ENCODE assay signal across 8 cellular contexts in genomic region chr2:42171396-42171971, GRCh38. TPM values are rescaled to one million over a fixed set of nuclear protein-coding genes. Genes with fewer than 3 reads are reported as not detected.
DNase-seq lines count a peak whose midpoint lies in the region; ATAC-seq, FAIRE-seq and TF ChIP-seq lines count a peak whose summit lies in the region.

No MANE protein-coding gene starts in this region.

- peak overlapping the region; percentile 48 for H3K4me2 ChIP-seq in GM12878 (ENCODE audit: control insufficient read depth, insufficient read depth)

- RAD21 ChIA-PET in GM12878 (lab: Charles Lee; ENCODE audit: unreplicated experiment): interaction anchor here (0.7 to 4.7 kb wide), 21 partner anchors 9 to 157 kb away, joined by 3 to 41 read pairs (median 4); no protein-coding TSS in a partner anchor

- H3K27me3 Mint-ChIP-seq in osteocyte (ENCODE audit: unreplicated experiment): no peaks in the 10 kb centered on the region
- no peaks in the 10 kb centered on the region for H3K27me3 Mint-ChIP-seq in activated naive CD4-positive, alpha-beta T cell treated with anti-CD3 and anti-CD28 coated beads for 36 hours (ENCODE audit: low read depth)

- DNase-seq in GM13976 (ENCODE audit: low spot score) (peak; percentile 54), GM12878 (ENCODE audit: low read depth, low spot score) (no peak), pons (ENCODE audit: low spot score) (peak; percentile 21), osteocyte (ENCODE audit: extremely low spot score, unreplicated experiment) (no peak), T1000 (lab: John Stamatoyannopoulos, UW) (no peak), NCI-H446 treated with DMSO at 0.1 percent for 48 hours (lab: John Stamatoyannopoulos, UW) (no peak)
- DNase-seq in activated naive CD4-positive, alpha-beta T cell treated with anti-CD3 and anti-CD28 coated beads for 36 hours: no peak

- no peaks in the 10 kb centered on the region for H3K27me3 ChIP-seq in GM12878 (replicated peaks in 1 of 2; ENCODE audit: control insufficient read depth in 2 of 2, insufficient read depth in 2 of 2, low read length in 1 of 2)

- H3K27ac ChIP-seq in GM12878 (ENCODE audit: control insufficient read depth, insufficient read depth): peak overlapping the region; percentile 82

- SMC1A ChIA-PET in GM12878 (lab: Charles Lee; ENCODE audit: uncharacterized antibody, unreplicated experiment): interaction anchor here (0.7 to 6.4 kb wide), 26 partner anchors 10 to 269 kb away, joined by 3 to 63 read pairs (median 6); no protein-coding TSS in a partner anchor

- CTCF ChIA-PET in GM12878 (lab: Yijun Ruan, JAX): interaction anchor here (0.7 to 4.6 kb wide), 18 partner anchors 11 to 301 kb away, joined by 3 to 34 read pairs (median 4); no protein-coding TSS in a partner anchor
- CTCF ChIA-PET in activated naive CD4-positive, alpha-beta T cell treated with anti-CD3 and anti-CD28 coated beads for 36 hours (lab: Charles Lee): interaction anchor here (0.6 to 4.9 kb wide), 18 partner anchors 10 to 639 kb away, joined by 3 to 30 read pairs (median 4); no protein-coding TSS in a partner anchor

- peak overlapping the region; percentile 92 for H3K4me3 ChIP-seq in GM12878

- H3K4me1 Mint-ChIP-seq in osteocyte (ENCODE audit: unreplicated experiment): peaks cover 20% of the 10 kb centered on the region
- peaks cover 33% of the 10 kb centered on the region for H3K4me1 Mint-ChIP-seq in activated naive CD4-positive, alpha-beta T cell treated with anti-CD3 and anti-CD28 coated beads for 36 hours (ENCODE audit: low read depth)

- peak; percentile 14; the same call in 1 of the 2 replicates for TF ChIP-seq RAD21 in GM12878 (IDR thresholded peaks at IDR 0.05; ENCODE audit: insufficient read depth, low read depth, low read length)

- no peaks in the 10 kb centered on the region for H3K36me3 Mint-ChIP-seq in osteocyte (ENCODE audit: unreplicated experiment)
- H3K36me3 Mint-ChIP-seq in activated naive CD4-positive, alpha-beta T cell treated with anti-CD3 and anti-CD28 coated beads for 36 hours (ENCODE audit: low read depth): peaks cover 7% of the 10 kb centered on the region

- no peak for TF ChIP-seq CTCF in GM13976 (IDR thresholded peaks at IDR 0.05; ENCODE audit: borderline replicate concordance, control extremely low read depth, extremely low read depth, insufficient read depth, missing control alignments)
- no peak for TF ChIP-seq CTCF in GM12878 (IDR thresholded peaks at IDR 0.05 in 2 of 3, conservative IDR thresholded peaks at IDR 0.05 in 1 of 3; ENCODE audit: control insufficient read depth in 2 of 3, extremely low read depth in 1 of 3, insufficient read depth in 1 of 3, low read depth in 3 of 3, low read length in 3 of 3)
- TF ChIP-seq CTCF in osteocyte (IDR thresholded peaks at IDR 0.05): no peak

- no peak for FAIRE-seq in GM12878 (lab: Jason Lieb, UNC)

- H3K9me3 ChIP-seq in GM12878 (replicated peaks; ENCODE audit: control insufficient read depth, insufficient read depth, low read length): no peaks in the 10 kb centered on the region

- intact Hi-C loops in GM12878 (cut with micrococcal nuclease; ENCODE audit: unreplicated experiment): loop anchor here (2.0 kb wide), 2 partner anchors 25 to 39 kb away; no protein-coding TSS in a partner anchor
- intact Hi-C loops in activated naive CD4-positive, alpha-beta T cell treated with anti-CD3 and anti-CD28 coated beads for 36 hours (cut with micrococcal nuclease): loop anchor here (1.0 to 2.0 kb wide), 3 partner anchors 13 to 67 kb away; no protein-coding TSS in a partner anchor

- 0% methylated on average over 3 of the region's 3 CpGs for WGBS in GM12878 (ENCODE audit: insufficient coverage, insufficient replicate concordance, low lambda C conversion rate, missing lambda C conversion rate)

- H3K4me3 Mint-ChIP-seq in osteocyte (ENCODE audit: unreplicated experiment): no peak overlapping the region
- H3K4me3 Mint-ChIP-seq in activated naive CD4-positive, alpha-beta T cell treated with anti-CD3 and anti-CD28 coated beads for 36 hours: no peak overlapping the region

- H3K27ac Mint-ChIP-seq in osteocyte (ENCODE audit: unreplicated experiment): no peak overlapping the region
- H3K27ac Mint-ChIP-seq in activated naive CD4-positive, alpha-beta T cell treated with anti-CD3 and anti-CD28 coated beads for 36 hours: no peak overlapping the region

- no peak for TF ChIP-seq POLR2A in GM12878 (IDR thresholded peaks at IDR 0.05; ENCODE audit: low read depth, low read length)

- in situ Hi-C loops in GM13976 (cut with MboI; ENCODE audit: low sequenced_read_pairs, unreplicated experiment): no loop called here
- in situ Hi-C loops in GM12878 (cut with MboI): loop anchor here (5.0 kb wide), 1 partner anchor 69 kb away; no protein-coding TSS in a partner anchor

- TF ChIP-seq EP300 in GM12878 (IDR thresholded peaks at IDR 0.05; ENCODE audit: borderline replicate concordance in 1 of 2, control insufficient read depth in 1 of 2, low read depth in 2 of 2, low read length in 2 of 2): no peak

- POLR2A ChIA-PET in GM12878 (lab: Charles Lee): interaction anchor here (0.6 to 4.9 kb wide), 16 partner anchors 10 to 467 kb away, joined by 3 to 45 read pairs (median 4); no protein-coding TSS in a partner anchor

- peaks cover 72% of the 10 kb centered on the region for H3K79me2 ChIP-seq in GM12878 (ENCODE audit: control insufficient read depth, insufficient read depth, low read length)

- H4K20me1 ChIP-seq in GM12878 (ENCODE audit: control insufficient read depth, insufficient read depth): no peaks in the 10 kb centered on the region

- no peaks in the 10 kb centered on the region for H3K36me3 ChIP-seq in GM12878 (ENCODE audit: control insufficient read depth in 2 of 2, insufficient read depth in 2 of 2, low read length in 1 of 2)

- TSS peak; percentile 50 for BruUV-seq in GM12878 (replicated peaks; lab: Mats Ljungman, UMichigan)

- H2AFZ ChIP-seq in GM12878 (ENCODE audit: control insufficient read depth, low read depth, low read length): no peak overlapping the region

- ATAC-seq in HG02870 (IDR thresholded peaks at IDR 0.05; ENCODE audit: unreplicated experiment): peak; percentile 33
- ATAC-seq in GM12878: peak; percentile 59

- H3K9ac ChIP-seq in GM12878 (ENCODE audit: control insufficient read depth, insufficient read depth, low read length): peak overlapping the region; percentile 87

- peaks cover 3% of the 10 kb centered on the region for H3K4me1 ChIP-seq in GM12878 (ENCODE audit: control insufficient read depth, insufficient read depth, low read length)

- no peaks in the 10 kb centered on the region for H3K9me3 Mint-ChIP-seq in osteocyte (ENCODE audit: unreplicated experiment)
- no peaks in the 10 kb centered on the region for H3K9me3 Mint-ChIP-seq in activated naive CD4-positive, alpha-beta T cell treated with anti-CD3 and anti-CD28 coated beads for 36 hours

TF ChIP-seq in GM12878, 131 proteins besides CTCF, POLR2A, EP300 and RAD21 (continues in another document):
- TF ChIP-seq NFIC (IDR thresholded peaks at IDR 0.05; ENCODE audit: low read depth, low read length): 0 out of 2 replicates have a peak, but pooled peaks have one; percentile 23
- TF ChIP-seq ZNF384 (IDR thresholded peaks at IDR 0.05; ENCODE audit: borderline replicate concordance, low read depth, low read length): no peak
- no peak for TF ChIP-seq CREB1 (IDR thresholded peaks at IDR 0.05; ENCODE audit: low read depth)
- TF ChIP-seq TAF1 (IDR thresholded peaks at IDR 0.05; ENCODE audit: borderline replicate concordance, low read depth, low read length): no peak
- no peak for TF ChIP-seq BMI1 (IDR thresholded peaks at IDR 0.05; ENCODE audit: borderline replicate concordance)
- no peak for TF ChIP-seq BCLAF1 (IDR thresholded peaks at IDR 0.05)
- no peak for TF ChIP-seq SPI1 (IDR thresholded peaks at IDR 0.05; ENCODE audit: borderline replicate concordance, insufficient read depth, low read depth, low read length)
- TF ChIP-seq HCFC1 (IDR thresholded peaks at IDR 0.05; ENCODE audit: low read length): no peak

RNA-seq across cellular contexts. Expression of gene EML4, which starts 2.3 kb away (rescaled TPM):
- 180 and 187 TPM in 2 replicates for total RNA-seq in GM12878 (2013; cell fraction: nucleolus; rRNA removed)
- total RNA-seq in GM12878 (2014; rRNA removed) (70.9 and 82.6 TPM in 2 replicates), GM12878 (2014; rRNA removed; fragmentation: Illumina TruSeq; extraction: Trizol) (82.9 and 83.6 TPM in 2 replicates), GM12878 (2021) (80.9 and 91.3 TPM in 2 replicates), osteocyte (35.2 and 41.1 TPM in 2 replicates)
- 23.3 TPM for polyA plus RNA-seq in GM12878 (2011; ENCODE audit: low read depth)
- polyA plus RNA-seq in GM12878 (2011; rRNA removed) (85.1 and 110 TPM in 2 replicates), GM12878 (2014; fragmentation: Illumina TruSeq; extraction: Trizol) (78.5 and 95.8 TPM in 2 replicates), GM12878 (2014; fragmentation: Nextera tagmentation; extraction: Ambion mirVana) (10 to 100 TPM; 23.1 to 30.8 TPM), GM12878 (2014; rRNA removed) (49.6 and 54.1 TPM in 2 replicates), GM12878 (2016; fragmentation: Nextera tagmentation; extraction: Ambion mirVana) (10 to 100 TPM; 76.2 to 87.0 TPM)
- polyA plus RNA-seq in GM12878 (2011; cell fraction: cytosol; rRNA removed): 35.9 and 42.7 TPM in 2 replicates
- 68.7 and 75.4 TPM in 2 replicates for polyA plus RNA-seq in GM12878 (2011; cell fraction: nucleus; rRNA removed)
- polyA plus RNA-seq in GM12878 (2012): 29.2 and 32.3 TPM in 2 replicates
- 97.9 and 138 TPM in 2 replicates for polyA minus RNA-seq in GM12878 (2011; rRNA and poly(A)+ RNA removed)
- polyA minus RNA-seq in GM12878 (2011; cell fraction: cytosol; rRNA and poly(A)+ RNA removed): 23.4 and 35.6 TPM in 2 replicates
- polyA minus RNA-seq in GM12878 (2011; cell fraction: nucleus; rRNA and poly(A)+ RNA removed): 58.8 and 107 TPM in 2 replicates
- total RNA-seq in activated naive CD4-positive, alpha-beta T cell treated with anti-CD3 and anti-CD28 coated beads for 36 hours: 10 to 100 TPM; 65.8 to 65.9 TPM

Comparison
In these comparisons a context has a peak if more than half of its experiments do, and no peak if none do; other contexts are left out.
1. DNase-seq: peak in GM13976 (single experiment) and pons (single experiment); none in GM12878 (single experiment), osteocyte (single experiment), activated naive CD4-positive, alpha-beta T cell treated with anti-CD3 and anti-CD28 coated beads for 36 hours (single experiment), T1000 (single experiment) and NCI-H446 treated with DMSO at 0.1 percent for 48 hours (single experiment).